Comparison of ENCODE assay signal across 1 cellular context in genomic region chr4:99159699-99160098, GRCh38.
TF ChIP-seq lines count a peak whose summit lies in the region.

No MANE protein-coding gene starts in this region.

TF ChIP-seq in HepG2, 621 proteins besides CTCF, POLR2A, EP300 and RAD21 (continues in another document):
- TF ChIP-seq MIXL1 (CRISPR knock-in tag; IDR thresholded peaks at IDR 0.05) (0 out of 2 replicates have a peak, but pooled peaks have one; percentile 37), IRF2 (CRISPR knock-in tag; IDR thresholded peaks at IDR 0.05) (no peak), ZNF652 (CRISPR knock-in tag; IDR thresholded peaks at IDR 0.05; ENCODE audit: borderline replicate concordance, low read depth) (0 out of 2 replicates have a peak, but pooled peaks have one; percentile 9), NR2F6 (IDR thresholded peaks at IDR 0.05) (peak; percentile 47; the same call in 1 of the 2 replicates), NR2F6 (CRISPR knock-in tag; IDR thresholded peaks at IDR 0.05) (peak; percentile 41; the same call in 1 of the 2 replicates), TFAP4 (IDR thresholded peaks at IDR 0.05; ENCODE audit: borderline replicate concordance, low read depth) (no peak), ZSCAN30 (CRISPR knock-in tag; IDR thresholded peaks at IDR 0.05) (no peak), CHD4 (IDR thresholded peaks at IDR 0.05; ENCODE audit: borderline replicate concordance, low read length) (peak; percentile 27; the same call in 1 of the 2 replicates), U2AF1 (optimal IDR thresholded peaks at IDR 0.05; ENCODE audit: low read depth, low read length) (no peak), ZNF703 (CRISPR knock-in tag; IDR thresholded peaks at IDR 0.05; ENCODE audit: borderline replicate concordance) (no peak), THRA (CRISPR knock-in tag; IDR thresholded peaks at IDR 0.05; ENCODE audit: borderline replicate concordance) (peak; percentile 54; the same call in 1 of the 2 replicates), ZNF644 (CRISPR knock-in tag; IDR thresholded peaks at IDR 0.05; ENCODE audit: low read depth) (0 out of 2 replicates have a peak, but pooled peaks have one; percentile 19), TFDP2 (CRISPR knock-in tag; IDR thresholded peaks at IDR 0.05) (0 out of 2 replicates have a peak, but pooled peaks have one; percentile 25), ARHGAP35 (CRISPR knock-in tag; IDR thresholded peaks at IDR 0.05; ENCODE audit: borderline replicate concordance) (no peak), KAT8 (CRISPR knock-in tag; IDR thresholded peaks at IDR 0.05) (0 out of 2 replicates have a peak, but pooled peaks have one; percentile 26), KLF6 (CRISPR knock-in tag; IDR thresholded peaks at IDR 0.05) (no peak), THAP11 (CRISPR knock-in tag; IDR thresholded peaks at IDR 0.05) (no peak), ZUFSP (CRISPR knock-in tag; IDR thresholded peaks at IDR 0.05; ENCODE audit: borderline replicate concordance) (no peak), PHF20 (CRISPR knock-in tag; IDR thresholded peaks at IDR 0.05) (no peak), ZNF577 (CRISPR knock-in tag; IDR thresholded peaks at IDR 0.05; ENCODE audit: borderline replicate concordance, low read depth) (no peak), ETV6 (CRISPR knock-in tag; conservative IDR thresholded peaks at IDR 0.05) (no peak), ZFP36L2 (CRISPR knock-in tag; IDR thresholded peaks at IDR 0.05) (no peak), KDM3A (CRISPR knock-in tag; IDR thresholded peaks at IDR 0.05; ENCODE audit: low read depth) (no peak), KLF11 (CRISPR knock-in tag; IDR thresholded peaks at IDR 0.05) (no peak), SMC3 (IDR thresholded peaks at IDR 0.05; ENCODE audit: low read length) (peak; percentile 13; the same call in 1 of the 2 replicates), AHDC1 (CRISPR knock-in tag; IDR thresholded peaks at IDR 0.05; ENCODE audit: borderline replicate concordance) (no peak), ZNF773 (CRISPR knock-in tag; IDR thresholded peaks at IDR 0.05; ENCODE audit: borderline replicate concordance) (no peak), NCOA2 (CRISPR knock-in tag; IDR thresholded peaks at IDR 0.05) (0 out of 2 replicates have a peak, but pooled peaks have one; percentile 14), HNRNPK (IDR thresholded peaks at IDR 0.05; ENCODE audit: low read depth, low read length, poor library complexity, severe bottlenecking) (no peak), GATAD2A (CRISPR knock-in tag; IDR thresholded peaks at IDR 0.05) (0 out of 2 replicates have a peak, but pooled peaks have one; percentile 54), KLF16 (CRISPR knock-in tag; IDR thresholded peaks at IDR 0.05) (peak in 1 of 2 experiments; percentile 36; a peak in 1 of 4 replicates), ZFP62 (CRISPR knock-in tag; IDR thresholded peaks at IDR 0.05) (no peak), ZXDC (CRISPR knock-in tag; IDR thresholded peaks at IDR 0.05) (no peak), ZNF362 (CRISPR knock-in tag; IDR thresholded peaks at IDR 0.05; ENCODE audit: borderline replicate concordance) (peak; percentile 85), ZNF124 (CRISPR knock-in tag; IDR thresholded peaks at IDR 0.05) (no peak), CCDC6 (CRISPR knock-in tag; IDR thresholded peaks at IDR 0.05) (no peak), HDAC1 (CRISPR knock-in tag; IDR thresholded peaks at IDR 0.05) (0 out of 2 replicates have a peak, but pooled peaks have one; percentile 26), SRY (CRISPR knock-in tag; IDR thresholded peaks at IDR 0.05) (no peak), ZNF274 (CRISPR knock-in tag; IDR thresholded peaks at IDR 0.05) (no peak)
- TF ChIP-seq, protein P1, sequence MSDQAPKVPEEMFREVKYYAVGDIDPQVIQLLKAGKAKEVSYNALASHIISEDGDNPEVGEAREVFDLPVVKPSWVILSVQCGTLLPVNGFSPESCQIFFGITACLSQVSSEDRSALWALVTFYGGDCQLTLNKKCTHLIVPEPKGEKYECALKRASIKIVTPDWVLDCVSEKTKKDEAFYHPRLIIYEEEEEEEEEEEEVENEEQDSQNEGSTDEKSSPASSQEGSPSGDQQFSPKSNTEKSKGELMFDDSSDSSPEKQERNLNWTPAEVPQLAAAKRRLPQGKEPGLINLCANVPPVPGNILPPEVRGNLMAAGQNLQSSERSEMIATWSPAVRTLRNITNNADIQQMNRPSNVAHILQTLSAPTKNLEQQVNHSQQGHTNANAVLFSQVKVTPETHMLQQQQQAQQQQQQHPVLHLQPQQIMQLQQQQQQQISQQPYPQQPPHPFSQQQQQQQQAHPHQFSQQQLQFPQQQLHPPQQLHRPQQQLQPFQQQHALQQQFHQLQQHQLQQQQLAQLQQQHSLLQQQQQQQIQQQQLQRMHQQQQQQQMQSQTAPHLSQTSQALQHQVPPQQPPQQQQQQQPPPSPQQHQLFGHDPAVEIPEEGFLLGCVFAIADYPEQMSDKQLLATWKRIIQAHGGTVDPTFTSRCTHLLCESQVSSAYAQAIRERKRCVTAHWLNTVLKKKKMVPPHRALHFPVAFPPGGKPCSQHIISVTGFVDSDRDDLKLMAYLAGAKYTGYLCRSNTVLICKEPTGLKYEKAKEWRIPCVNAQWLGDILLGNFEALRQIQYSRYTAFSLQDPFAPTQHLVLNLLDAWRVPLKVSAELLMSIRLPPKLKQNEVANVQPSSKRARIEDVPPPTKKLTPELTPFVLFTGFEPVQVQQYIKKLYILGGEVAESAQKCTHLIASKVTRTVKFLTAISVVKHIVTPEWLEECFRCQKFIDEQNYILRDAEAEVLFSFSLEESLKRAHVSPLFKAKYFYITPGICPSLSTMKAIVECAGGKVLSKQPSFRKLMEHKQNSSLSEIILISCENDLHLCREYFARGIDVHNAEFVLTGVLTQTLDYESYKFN (CRISPR knock-in tag; conservative IDR thresholded peaks at IDR 0.05) = no peak
- TF ChIP-seq, protein P2, sequence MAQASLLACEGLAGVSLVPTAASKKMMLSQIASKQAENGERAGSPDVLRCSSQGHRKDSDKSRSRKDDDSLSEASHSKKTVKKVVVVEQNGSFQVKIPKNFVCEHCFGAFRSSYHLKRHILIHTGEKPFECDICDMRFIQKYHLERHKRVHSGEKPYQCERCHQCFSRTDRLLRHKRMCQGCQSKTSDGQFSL (CRISPR knock-in tag; IDR thresholded peaks at IDR 0.05) = no peak
